In the genomic region with DNA sequence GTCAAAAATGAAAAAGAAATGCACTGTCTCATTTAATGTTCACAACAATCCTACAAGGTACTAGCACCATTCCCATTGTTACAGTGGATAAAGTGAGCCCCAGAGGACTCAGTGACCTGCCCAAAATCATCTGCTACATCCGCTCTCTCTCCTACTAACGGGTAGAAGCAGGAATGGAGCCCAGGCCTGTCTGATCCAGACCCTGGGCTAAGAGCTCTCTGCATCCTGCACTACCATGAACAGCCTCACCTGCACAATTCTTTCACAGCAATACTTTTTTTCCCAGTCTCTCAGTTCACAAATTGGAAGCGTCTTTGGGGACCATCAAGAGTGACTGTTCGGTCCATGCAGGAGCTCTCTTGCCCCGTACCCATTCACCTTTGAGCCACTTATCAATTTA, we compare ENCODE assay signal across 34 cellular contexts.
"Had no signal": no experiment of that assay in that cellular context is flagged by ENCODE, and none has a peak within 500 bp of the region (broad histone marks: within the 10 kb centered on the region; RNA-seq: fewer than 3 reads in every experiment).

No MANE protein-coding gene starts in this region.

- H3K4me3 Mint-ChIP-seq: activated CD4-positive, alpha-beta memory T cell treated with anti-CD3 and anti-CD28 coated beads, Interleukin-2, amount 10 ng/mL, durations not matched to agents 7 days and 5 days; activated naive CD8-positive, alpha-beta T cell treated with anti-CD3 and anti-CD28 coated beads for 36 hours; activated T-cell treated with anti-CD3 and anti-CD28 coated beads, Interleukin-2, amount 50 U/mL, for 72 hours; activated T-helper 17 cell treated with anti-CD3 and anti-CD28 coated beads, Interleukin-2, amount 50 U/mL, for 72 hours had no signal

- H3K27me3 ChIP-seq: brain microvascular endothelial cell, MG63 had no signal

- H3K9me3 Mint-ChIP-seq: activated CD4-positive, alpha-beta memory T cell treated with anti-CD3 and anti-CD28 coated beads, Interleukin-2, amount 10 ng/mL, durations not matched to agents 7 days and 5 days; activated naive CD8-positive, alpha-beta T cell treated with anti-CD3 and anti-CD28 coated beads for 36 hours; activated T-cell treated with anti-CD3 and anti-CD28 coated beads, Interleukin-2, amount 50 U/mL, for 72 hours; activated T-helper 17 cell treated with anti-CD3 and anti-CD28 coated beads, Interleukin-2, amount 50 U/mL, for 72 hours had no signal

- ATAC-seq: activated T-cell treated with anti-CD3 and anti-CD28 coated beads, Interleukin-2, amount 50 U/mL, for 72 hours; activated T-helper 17 cell treated with anti-CD3 and anti-CD28 coated beads, Interleukin-2, amount 50 U/mL, for 72 hours had no signal

- H3K36me3 ChIP-seq: brain microvascular endothelial cell, MG63, WERI-Rb-1 had no signal

- H3K4me3 ChIP-seq: MG63, PC-9 had no signal

- H3K36me3 Mint-ChIP-seq: activated naive CD8-positive, alpha-beta T cell treated with anti-CD3 and anti-CD28 coated beads for 36 hours had no signal

- H3K9me3 ChIP-seq: MG63 had no signal

- H3K27ac Mint-ChIP-seq: activated CD4-positive, alpha-beta memory T cell treated with anti-CD3 and anti-CD28 coated beads, Interleukin-2, amount 10 ng/mL, durations not matched to agents 7 days and 5 days; activated naive CD8-positive, alpha-beta T cell treated with anti-CD3 and anti-CD28 coated beads for 36 hours; activated T-cell treated with anti-CD3 and anti-CD28 coated beads, Interleukin-2, amount 50 U/mL, for 72 hours; activated T-helper 17 cell treated with anti-CD3 and anti-CD28 coated beads, Interleukin-2, amount 50 U/mL, for 72 hours had no signal

- H3K27ac ChIP-seq: brain microvascular endothelial cell, PC-9, WERI-Rb-1 had no signal

- DNase-seq: activated CD4-positive, alpha-beta memory T cell treated with anti-CD3 and anti-CD28 coated beads, Interleukin-2, amount 10 ng/mL, durations not matched to agents 7 days and 5 days; activated CD4-positive, alpha-beta T cell treated with anti-CD3 and anti-CD28 coated beads for 1 hour; activated CD4-positive, alpha-beta T cell treated with anti-CD3 and anti-CD28 coated beads for 48 hours; activated CD4-positive, CD25-positive, alpha-beta regulatory T cell; activated effector memory CD4-positive, alpha-beta T cell treated with anti-CD3 and anti-CD28 coated beads, Interleukin-2, amount 50 U/mL, for 16 hours; activated naive CD4-positive, alpha-beta T cell; activated naive CD4-positive, alpha-beta T cell treated with anti-CD3 and anti-CD28 coated beads, Interleukin-2, amount 50 U/mL, for 16 hours; activated naive CD8-positive, alpha-beta T cell treated with anti-CD3 and anti-CD28 coated beads for 36 hours; activated T-cell treated with anti-CD3 and anti-CD28 coated beads, Interleukin-2, amount 50 U/mL, for 1 hour; activated T-cell treated with anti-CD3 and anti-CD28 coated beads, Interleukin-2, amount 50 U/mL, for 72 hours; amniotic stem cell; aorta; brain microvascular endothelial cell; central memory CD4-positive, alpha-beta T cell; Kasumi-1; MG63; NCI-H1048; NCI-H1105 treated with DMSO at 0.1 percent for 48 hours; NCI-H1436; NCI-H1694; NCI-H1930; NCI-H2081 treated with DMSO at 0.1 percent for 48 hours; NCI-H226; NCI-H446 treated with DMSO at 0.1 percent for 48 hours; NCI-H524; NCI-H748 treated with DMSO at 0.1 percent for 48 hours; PC-9; Right ventricle myocardium superior; SW 1271; T-helper 1 cell; T-helper 2 cell; T-helper 9 cell; WERI-Rb-1 had no signal

- H3K4me1 Mint-ChIP-seq: activated T-helper 17 cell treated with anti-CD3 and anti-CD28 coated beads, Interleukin-2, amount 50 U/mL, for 72 hours had no signal
